9 cellular contexts compared by ENCODE assay signal in genomic region chr6:110813338-110813737, GRCh38. TPM values are rescaled to one million over a fixed set of nuclear protein-coding genes. Genes with fewer than 3 reads are reported as not detected.
DNase-seq lines count a peak whose midpoint lies in the region; ATAC-seq and TF ChIP-seq lines count a peak whose summit lies in the region.
"Had no signal": no experiment of that assay in that cellular context is flagged by ENCODE, and none has a peak within 500 bp of the region (broad histone marks: within the 10 kb centered on the region; RNA-seq: fewer than 3 reads in every experiment).

No MANE protein-coding gene starts in this region.

- no peak overlapping the region for H3K23ac ChIP-seq in trophoblast cell (ENCODE audit: low read length)

- peak overlapping the region; percentile 98 for H3K4me3 Mint-ChIP-seq in T-helper 2 cell treated with Interferon-gamma antibody and Interleukin-4, amounts not matched to agents 5 μg/mL and 100 μg/mL, for 36 hours

- peaks cover 15% of the 10 kb centered on the region for H3K79me1 ChIP-seq in trophoblast cell (ENCODE audit: low read length)

- peak overlapping the region; percentile 91 for H3K4me2 ChIP-seq in OCI-LY3 (ENCODE audit: low read length)
- H3K4me2 ChIP-seq in trophoblast cell (ENCODE audit: low read length) = peak overlapping the region; percentile 79

- no peak overlapping the region for H2BK120ac ChIP-seq in trophoblast cell (ENCODE audit: insufficient read depth, low read length, poor library complexity)

- H3K4me1 Mint-ChIP-seq in T-helper 2 cell treated with Interferon-gamma antibody and Interleukin-4, amounts not matched to agents 5 μg/mL and 100 μg/mL, for 36 hours (ENCODE audit: low read depth) = peaks cover 33% of the 10 kb centered on the region

- H3K36me3 ChIP-seq in OCI-LY3 (replicated peaks; ENCODE audit: low read depth, low read length) = no peaks in the 10 kb centered on the region
- H3K36me3 ChIP-seq in ectodermal cell (ENCODE audit: control insufficient read depth, insufficient read depth, low read length) = no peaks in the 10 kb centered on the region
- no peaks in the 10 kb centered on the region for H3K36me3 ChIP-seq in trophoblast cell (ENCODE audit: control insufficient read depth in 1 of 2, insufficient read depth in 2 of 2, low read length in 2 of 2)

- H4K20me1 ChIP-seq in OCI-LY3 (ENCODE audit: insufficient read depth, low read length) = peaks cover 10% of the 10 kb centered on the region

- peaks cover 36% of the 10 kb centered on the region for H3K79me2 ChIP-seq in OCI-LY3 (ENCODE audit: low read length)
- peaks cover 14% of the 10 kb centered on the region for H3K79me2 ChIP-seq in trophoblast cell (ENCODE audit: control insufficient read depth, insufficient read depth, low read length, poor library complexity)

- no peak for DNase-seq in T-helper 2 cell treated with Interferon-gamma antibody and Interleukin-4, amounts not matched to agents 5 μg/mL and 100 μg/mL, for 36 hours (ENCODE audit: low spot score)
- no peak for DNase-seq in T-helper 2 cell
- DNase-seq in trophoblast cell = no peak
- no peak for DNase-seq in Right ventricle myocardium superior
- DNase-seq: cerebellar nuclear complex had no signal

- no peak for ATAC-seq in HG03039 (IDR thresholded peaks at IDR 0.05; ENCODE audit: unreplicated experiment)
- ATAC-seq in GM18517 (IDR thresholded peaks at IDR 0.05; ENCODE audit: unreplicated experiment) = no peak
- no peak for ATAC-seq in Right ventricle myocardium superior (ENCODE audit: poor library complexity)

- H3K18ac ChIP-seq in trophoblast cell (ENCODE audit: low read length) = no peak overlapping the region

- H4K8ac ChIP-seq in trophoblast cell (ENCODE audit: low read depth, low read length) = no peak overlapping the region

- peaks cover 14% of the 10 kb centered on the region for H3K36me3 Mint-ChIP-seq in T-helper 2 cell treated with Interferon-gamma antibody and Interleukin-4, amounts not matched to agents 5 μg/mL and 100 μg/mL, for 36 hours (ENCODE audit: low read depth)

- H3K4ac ChIP-seq in trophoblast cell (ENCODE audit: low read depth, low read length) = no peak overlapping the region

- H3K27me3 ChIP-seq in OCI-LY3 (ENCODE audit: low read depth, low read length) (no peaks in the 10 kb centered on the region), ectodermal cell (ENCODE audit: control insufficient read depth, insufficient read depth, low read length, poor library complexity, severe bottlenecking) (no peaks in the 10 kb centered on the region), trophoblast cell (ENCODE audit: insufficient read depth, low read length) (no peaks in the 10 kb centered on the region)

- no peak overlapping the region for H2BK5ac ChIP-seq in trophoblast cell (ENCODE audit: low read depth, low read length, poor library complexity)

- 100% methylated on average over 2 of the region's 2 CpGs; no CpG with 5 or more reads in 1 of the 2 experiments for WGBS in ectodermal cell, 2 experiments
- WGBS in trophoblast cell (ENCODE audit: extremely low coverage, insufficient coverage, insufficient read length) = no CpG with 5 or more reads among the region's 2 CpGs

- no peaks in the 10 kb centered on the region for H3K27me3 Mint-ChIP-seq in T-helper 2 cell treated with Interferon-gamma antibody and Interleukin-4, amounts not matched to agents 5 μg/mL and 100 μg/mL, for 36 hours (ENCODE audit: low read depth)

- no peak overlapping the region for H2AK5ac ChIP-seq in trophoblast cell (ENCODE audit: low read length)

- no peak overlapping the region for H3K27ac Mint-ChIP-seq in T-helper 2 cell treated with Interferon-gamma antibody and Interleukin-4, amounts not matched to agents 5 μg/mL and 100 μg/mL, for 36 hours

- H3K9me3 ChIP-seq in OCI-LY3 (ENCODE audit: insufficient read depth, low read length) (no peaks in the 10 kb centered on the region), ectodermal cell (ENCODE audit: control insufficient read depth, low read length) (no peaks in the 10 kb centered on the region), trophoblast cell (ENCODE audit: insufficient read depth, low read depth, low read length) (no peaks in the 10 kb centered on the region)

- H3K4me1 ChIP-seq in OCI-LY3 (ENCODE audit: low read length) = peaks cover 29% of the 10 kb centered on the region
- H3K4me1 ChIP-seq in ectodermal cell (ENCODE audit: control insufficient read depth, insufficient read depth, low read length) = peaks cover 5% of the 10 kb centered on the region
- peaks cover 0 to 2% of the 10 kb centered on the region in 2 experiments for H3K4me1 ChIP-seq in trophoblast cell (ENCODE audit: control insufficient read depth in 1 of 2, insufficient read depth in 2 of 2, low read length in 2 of 2)

- H3K14ac ChIP-seq in trophoblast cell (ENCODE audit: low read length) = no peak overlapping the region

- H3K4me3 ChIP-seq in OCI-LY3 (ENCODE audit: low read length) = peak overlapping the region; percentile 94
- peak overlapping the region; percentile 89 for H3K4me3 ChIP-seq in ectodermal cell (ENCODE audit: insufficient read depth, low read depth, low read length)
- H3K4me3 ChIP-seq in trophoblast cell (ENCODE audit: low read depth, low read length) = no peak overlapping the region

- H2AFZ ChIP-seq in OCI-LY3 (ENCODE audit: low read depth, low read length) = no peak overlapping the region
- no peak overlapping the region for H2AFZ ChIP-seq in trophoblast cell (ENCODE audit: insufficient read depth, low read length, poor library complexity)

- H4K12ac ChIP-seq in trophoblast cell (ENCODE audit: low read depth, low read length) = no peak overlapping the region

- no peak for TF ChIP-seq CTCF in OCI-LY3 (IDR thresholded peaks at IDR 0.05; ENCODE audit: low read depth, low read length)

- H3K9me3 Mint-ChIP-seq in T-helper 2 cell treated with Interferon-gamma antibody and Interleukin-4, amounts not matched to agents 5 μg/mL and 100 μg/mL, for 36 hours = no peaks in the 10 kb centered on the region

- H2BK12ac ChIP-seq in trophoblast cell (ENCODE audit: low read length) = no peak overlapping the region

- H3K27ac ChIP-seq in OCI-LY3 (ENCODE audit: low read length) (no peak overlapping the region), ectodermal cell (ENCODE audit: insufficient read depth, low read depth, low read length, poor library complexity, severe bottlenecking) (no peak overlapping the region), trophoblast cell (ENCODE audit: low read depth, low read length) (no peak overlapping the region)

- no peak overlapping the region for H4K91ac ChIP-seq in trophoblast cell (ENCODE audit: low read depth, low read length)

- H3K9ac ChIP-seq in OCI-LY3 (ENCODE audit: low read length) (no peak overlapping the region), trophoblast cell (ENCODE audit: low read length) (no peak overlapping the region)

- intact Hi-C loops in Right ventricle myocardium superior (cut with DNase I) = no loop called here

RNA-seq across cellular contexts. Expression of gene CDK19, which starts 1.9 kb away (rescaled TPM):
- polyA plus RNA-seq in ectodermal cell (2013, experiment 1 of 4) = 17.1 TPM
- 17.7 TPM for polyA plus RNA-seq in ectodermal cell (2013, experiment 2 of 4)
- 15.9 TPM for polyA plus RNA-seq in ectodermal cell (2013, experiment 3 of 4)
- polyA plus RNA-seq in ectodermal cell (2013, experiment 4 of 4) = 18.8 TPM
- 25.6 and 26.0 TPM in 2 replicates for polyA plus RNA-seq in trophoblast cell (2013)
- 10.4 TPM for total RNA-seq in Right ventricle myocardium superior
